Comparison of ENCODE assay signal across 8 cellular contexts in genomic region chr22:20567993-20568417, GRCh38.
A peak's percentile ranks its signal among the peaks of the same experiment; 100 is the strongest.
DNase-seq lines count a peak whose midpoint lies in the region; ATAC-seq and TF ChIP-seq lines count a peak whose summit lies in the region.

No MANE protein-coding gene starts in this region.

- H3K36me3 ChIP-seq in sigmoid colon = peaks cover 29 to 75% (median 44%) of the 10 kb centered on the region in 4 donors

- 76 to 86% methylated on average over 5 of the region's 5 CpGs for WGBS in sigmoid colon, 2 donors

- TF ChIP-seq POLR2A in sigmoid colon (IDR thresholded peaks at IDR 0.05) = no peak

- peaks cover 0 to 40% (median 36%) of the 10 kb centered on the region in 4 donors for H3K4me1 ChIP-seq in sigmoid colon

- ATAC-seq in HG03354 (IDR thresholded peaks at IDR 0.05; ENCODE audit: poor library complexity, severe bottlenecking, unreplicated experiment) (no peak), GM21737 (IDR thresholded peaks at IDR 0.05; ENCODE audit: unreplicated experiment) (no peak)

- no peaks in the 10 kb centered on the region for H3K9me3 ChIP-seq in sigmoid colon

- no peaks in the 10 kb centered on the region for H3K27me3 ChIP-seq in sigmoid colon

- DNase-seq in EH (ENCODE audit: low read depth) = peak; percentile 75
- peak; percentile 36 for DNase-seq in RKO (ENCODE audit: low spot score)
- DNase-seq in fibroblast of gingiva (ENCODE audit: low read depth) = peak; percentile 66
- DNase-seq in sigmoid colon = no peak
- no peak for DNase-seq in NCI-H2227 (lab: John Stamatoyannopoulos, UW; ENCODE audit: unreplicated experiment)
- DNase-seq in mucosa of gallbladder (ENCODE audit: low spot score) = no peak

- intact Hi-C loops in sigmoid colon (cut with DNase I) = loop anchor here (5.0 kb wide), 1 partner anchor 129 kb away; no protein-coding TSS in a partner anchor

- H3K4me3 ChIP-seq in sigmoid colon = no peak overlapping the region

- peak overlapping the region; percentile 58 to 77 (median 74) for H3K27ac ChIP-seq in sigmoid colon

- TF ChIP-seq EP300 in sigmoid colon (IDR thresholded peaks at IDR 0.05) = no peak

- TF ChIP-seq CTCF in sigmoid colon (IDR thresholded peaks at IDR 0.05) = no peak

Comparison
In these comparisons a context has a peak if more than half of its experiments do, and no peak if none do; other contexts are left out.
1. DNase-seq: peak in EH (single experiment), RKO (single experiment) and fibroblast of gingiva (single experiment); none in sigmoid colon (single experiment), NCI-H2227 (single experiment) and mucosa of gallbladder (single experiment).